ENCODE assay signal across 9 cellular contexts in the genomic region with DNA sequence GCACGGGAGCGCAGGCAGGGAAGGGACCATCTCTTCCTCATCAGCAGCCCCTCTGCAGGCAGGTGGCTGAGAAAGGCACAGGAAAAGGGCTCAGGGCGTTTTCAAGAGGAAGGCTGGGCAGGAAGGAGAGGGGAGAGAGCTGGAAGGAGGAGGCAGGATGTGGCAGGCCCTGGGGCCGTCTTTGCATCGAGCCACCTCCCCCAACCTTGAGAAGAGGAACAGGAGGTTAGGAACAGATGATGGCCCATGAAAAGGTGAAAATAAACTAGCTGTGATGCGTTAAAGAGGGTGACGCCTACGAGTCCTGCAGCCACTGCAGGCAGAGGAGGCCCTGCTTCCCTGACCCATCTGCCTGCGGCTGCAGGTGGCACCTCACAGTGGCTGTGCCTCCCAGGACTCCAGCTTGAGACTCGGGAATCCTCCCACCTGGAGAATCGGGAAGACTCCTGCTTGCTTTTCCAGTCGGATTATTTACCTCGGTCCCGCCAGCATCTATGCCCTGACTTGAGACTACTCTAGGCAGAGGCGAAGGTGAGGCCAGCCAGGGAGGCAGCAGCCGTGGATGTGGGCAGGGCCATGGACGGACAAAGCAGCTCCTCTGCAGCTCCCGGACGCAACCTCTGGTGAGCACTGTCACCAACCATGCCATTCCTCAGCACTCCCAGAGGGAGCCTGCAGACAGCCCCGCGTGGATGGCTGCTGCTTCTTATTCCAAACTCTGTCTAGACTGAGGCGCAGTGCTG. TPM values are rescaled to one million over a fixed set of nuclear protein-coding genes. Genes with fewer than 3 reads are reported as not detected.
A peak's percentile ranks its signal among the peaks of the same experiment; 100 is the strongest.
DNase-seq lines count a peak whose midpoint lies in the region; ATAC-seq and TF ChIP-seq lines count a peak whose summit lies in the region.
"Had no signal": no experiment of that assay in that cellular context is flagged by ENCODE, and none has a peak within 500 bp of the region (broad histone marks: within the 10 kb centered on the region; RNA-seq: fewer than 3 reads in every experiment).

No MANE protein-coding gene starts in this region.

- H3K4me1 Mint-ChIP-seq in effector memory CD8-positive, alpha-beta T cell (ENCODE audit: low read depth in 2 of 2), result peaks cover 5 to 7% of the 10 kb centered on the region in 2 donors

- peak overlapping the region; percentile 52 for H3K4me3 ChIP-seq in DOHH2 (ENCODE audit: low read length)
- H3K4me3 ChIP-seq in MG63, result no peak overlapping the region

- no peaks in the 10 kb centered on the region for H3K27me3 ChIP-seq in DOHH2 (ENCODE audit: control insufficient read depth, low read length)
- no peaks in the 10 kb centered on the region for H3K27me3 ChIP-seq in MG63

- H3K4me3 Mint-ChIP-seq in effector memory CD8-positive, alpha-beta T cell, result peak overlapping the region; percentile 31 to 49

- H3K27ac Mint-ChIP-seq in effector memory CD8-positive, alpha-beta T cell, result peak overlapping the region; percentile 77 to 91

- DNase-seq in KBM-7 (peak; percentile 49), MG63 (no peak), medulla oblongata (ENCODE audit: extremely low spot score) (no peak), ecto neural progenitor cell (ENCODE audit: low spot score) (no peak)
- no peak for DNase-seq in effector memory CD8-positive, alpha-beta T cell
- DNase-seq: NCI-H1092 had no signal

- H3K9me3 ChIP-seq in DOHH2 (ENCODE audit: control insufficient read depth, insufficient read depth, low read length), result no peaks in the 10 kb centered on the region
- no peaks in the 10 kb centered on the region for H3K9me3 ChIP-seq in MG63

- no peaks in the 10 kb centered on the region for H3K36me3 Mint-ChIP-seq in effector memory CD8-positive, alpha-beta T cell (ENCODE audit: insufficient read depth)

- H3K27me3 Mint-ChIP-seq in effector memory CD8-positive, alpha-beta T cell, result no peaks in the 10 kb centered on the region

- peaks cover 20% of the 10 kb centered on the region for H3K4me1 ChIP-seq in DOHH2 (ENCODE audit: control insufficient read depth, low read length)

- in situ Hi-C loops in KBM-7 (cut with MboI; ENCODE audit: low pct_unique_long_range_greater_than_20kb, low sequenced_read_pairs), result no loop called here

- H3K36me3 ChIP-seq in DOHH2 (ENCODE audit: control insufficient read depth, low read length) (no peaks in the 10 kb centered on the region), MG63 (peaks cover 13% of the 10 kb centered on the region)

- H3K27ac ChIP-seq in DOHH2 (ENCODE audit: low read depth, low read length), result peak overlapping the region; percentile 46

- ATAC-seq in GM21390 (IDR thresholded peaks at IDR 0.05; ENCODE audit: unreplicated experiment), result peak; percentile 86
- peak; percentile 48 for ATAC-seq in effector memory CD8-positive, alpha-beta T cell (replicated peaks)
- no peak for ATAC-seq in GM19035 (IDR thresholded peaks at IDR 0.05; ENCODE audit: unreplicated experiment)

- H4K20me1 ChIP-seq in DOHH2 (ENCODE audit: control insufficient read depth, insufficient read depth, low read depth, low read length), result no peaks in the 10 kb centered on the region

- peaks cover 16% of the 10 kb centered on the region; the same call in 1 of the 2 replicates for H3F3A ChIP-seq in DOHH2 (ENCODE audit: control insufficient read depth, insufficient read depth)

- H3K4me2 ChIP-seq in DOHH2 (ENCODE audit: low read length), result peak overlapping the region; percentile 75

- H3K9me3 Mint-ChIP-seq in effector memory CD8-positive, alpha-beta T cell, result no peaks in the 10 kb centered on the region

- TF ChIP-seq CTCF in DOHH2 (IDR thresholded peaks at IDR 0.05; ENCODE audit: low read depth, low read length, poor library complexity, severe bottlenecking), result no peak

- no peaks in the 10 kb centered on the region for H3K9me2 ChIP-seq in DOHH2 (replicated peaks; ENCODE audit: control insufficient read depth, low read length)

- no peaks in the 10 kb centered on the region for H3K79me2 ChIP-seq in DOHH2 (ENCODE audit: control insufficient read depth, low read length)

RNA-seq across cellular contexts. Expression of gene MED10, which starts 18.2 kb away (rescaled TPM):
- total RNA-seq in MG63 (2014; rRNA removed; shearing (Covaris generic); ENCODE audit: low replicate concordance), result 97.9 and 127 TPM in 2 replicates
